ENCODE assay signal across 1 cellular context in genomic region chr7:33108931-33109757, GRCh38.
TF ChIP-seq lines count a peak whose summit lies in the region.

A gene with protein sequence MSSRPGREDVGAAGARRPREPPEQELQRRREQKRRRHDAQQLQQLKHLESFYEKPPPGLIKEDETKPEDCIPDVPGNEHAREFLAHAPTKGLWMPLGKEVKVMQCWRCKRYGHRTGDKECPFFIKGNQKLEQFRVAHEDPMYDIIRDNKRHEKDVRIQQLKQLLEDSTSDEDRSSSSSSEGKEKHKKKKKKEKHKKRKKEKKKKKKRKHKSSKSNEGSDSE (minus strand): TSS chr7:33109404. CDS start chr7:33109372, 32 bp downstream.

TF ChIP-seq in HepG2, 621 proteins besides CTCF, POLR2A, EP300 and RAD21 (continued from another document and continues in another):
- TF ChIP-seq, protein P1, sequence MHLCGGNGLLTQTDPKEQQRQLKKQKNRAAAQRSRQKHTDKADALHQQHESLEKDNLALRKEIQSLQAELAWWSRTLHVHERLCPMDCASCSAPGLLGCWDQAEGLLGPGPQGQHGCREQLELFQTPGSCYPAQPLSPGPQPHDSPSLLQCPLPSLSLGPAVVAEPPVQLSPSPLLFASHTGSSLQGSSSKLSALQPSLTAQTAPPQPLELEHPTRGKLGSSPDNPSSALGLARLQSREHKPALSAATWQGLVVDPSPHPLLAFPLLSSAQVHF (CRISPR knock-in tag; IDR thresholded peaks at IDR 0.05): no peak
- TF ChIP-seq RFX1 (IDR thresholded peaks at IDR 0.05) (no peak), PRMT3 (CRISPR knock-in tag; IDR thresholded peaks at IDR 0.05; ENCODE audit: borderline replicate concordance, low read depth) (no peak), ZNF441 (CRISPR knock-in tag; IDR thresholded peaks at IDR 0.05; ENCODE audit: borderline replicate concordance) (0 out of 2 replicates have a peak, but pooled peaks have one; percentile 35), THYN1 (CRISPR knock-in tag; IDR thresholded peaks at IDR 0.05; ENCODE audit: borderline replicate concordance, low read depth) (no peak), ZKSCAN5 (CRISPR knock-in tag; IDR thresholded peaks at IDR 0.05) (no peak), XRCC5 (optimal IDR thresholded peaks at IDR 0.05; ENCODE audit: low read length) (no peak), ZNF331 (CRISPR knock-in tag; IDR thresholded peaks at IDR 0.05) (peak; percentile 28; the same call in 1 of the 2 replicates), RFXANK (CRISPR knock-in tag; IDR thresholded peaks at IDR 0.05) (no peak), ZNF230 (CRISPR knock-in tag; IDR thresholded peaks at IDR 0.05) (no peak), CC2D1A (CRISPR knock-in tag; IDR thresholded peaks at IDR 0.05) (no peak), HNRNPLL (IDR thresholded peaks at IDR 0.05; ENCODE audit: low read depth, low read length, poor library complexity, severe bottlenecking) (peak; percentile 23), FOXP1 (IDR thresholded peaks at IDR 0.05) (no peak), FOXP1 (CRISPR knock-in tag; IDR thresholded peaks at IDR 0.05) (no peak), HHEX (CRISPR knock-in tag; IDR thresholded peaks at IDR 0.05) (no peak), FOXC1 (CRISPR knock-in tag; IDR thresholded peaks at IDR 0.05; ENCODE audit: borderline replicate concordance) (0 out of 2 replicates have a peak, but pooled peaks have one; percentile 9), ZNF160 (CRISPR knock-in tag; IDR thresholded peaks at IDR 0.05) (no peak), SRY (CRISPR knock-in tag; IDR thresholded peaks at IDR 0.05) (no peak), NPAS2 (CRISPR knock-in tag; IDR thresholded peaks at IDR 0.05; ENCODE audit: borderline replicate concordance) (no peak), NCOR1 (IDR thresholded peaks at IDR 0.05; ENCODE audit: borderline replicate concordance, low read length) (no peak), ZNF451 (CRISPR knock-in tag; IDR thresholded peaks at IDR 0.05) (no peak), ZGPAT (CRISPR knock-in tag; IDR thresholded peaks at IDR 0.05) (peak; percentile 42; the same call in 1 of the 2 replicates), ZFP1 (CRISPR knock-in tag; IDR thresholded peaks at IDR 0.05) (no peak), NFYB (CRISPR knock-in tag; IDR thresholded peaks at IDR 0.05) (no peak), ATAD3A (CRISPR knock-in tag; IDR thresholded peaks at IDR 0.05) (no peak; the same call in 1 of the 2 replicates), DNMT1 (CRISPR knock-in tag; IDR thresholded peaks at IDR 0.05) (no peak), ZNF839 (CRISPR knock-in tag; IDR thresholded peaks at IDR 0.05; ENCODE audit: borderline replicate concordance) (no peak), REXO4 (CRISPR knock-in tag; IDR thresholded peaks at IDR 0.05; ENCODE audit: borderline replicate concordance) (no peak), SMAD3 (CRISPR knock-in tag; IDR thresholded peaks at IDR 0.05) (no peak), FOXK1 (CRISPR knock-in tag; IDR thresholded peaks at IDR 0.05; ENCODE audit: borderline replicate concordance, low read depth) (no peak), ZSCAN25 (CRISPR knock-in tag; IDR thresholded peaks at IDR 0.05) (no peak; the same call in 1 of the 2 replicates), ZNF296 (CRISPR knock-in tag; conservative IDR thresholded peaks at IDR 0.05) (no peak), ZNF720 (CRISPR knock-in tag; IDR thresholded peaks at IDR 0.05) (no peak), ZNF646 (CRISPR knock-in tag; IDR thresholded peaks at IDR 0.05) (no peak), HOMEZ (CRISPR knock-in tag; IDR thresholded peaks at IDR 0.05; ENCODE audit: low read depth) (no peak), ZNF20 (CRISPR knock-in tag; IDR thresholded peaks at IDR 0.05) (no peak), ASH2L (IDR thresholded peaks at IDR 0.05; ENCODE audit: insufficient read length, low read depth, low read length) (peak; percentile 79), TARDBP (CRISPR knock-in tag; IDR thresholded peaks at IDR 0.05) (no peak), ZNF558 (CRISPR knock-in tag; IDR thresholded peaks at IDR 0.05; ENCODE audit: borderline replicate concordance) (peak; percentile 55; the same call in 1 of the 2 replicates), ZNF101 (CRISPR knock-in tag; IDR thresholded peaks at IDR 0.05; ENCODE audit: borderline replicate concordance, low read depth) (no peak), ZNF570 (CRISPR knock-in tag; IDR thresholded peaks at IDR 0.05; ENCODE audit: borderline replicate concordance) (no peak), TAF1 (CRISPR knock-in tag; IDR thresholded peaks at IDR 0.05) (peak; percentile 59; the same call in 1 of the 2 replicates), HNRNPUL1 (IDR thresholded peaks at IDR 0.05; ENCODE audit: low read depth, low read length) (no peak), ZNF709 (CRISPR knock-in tag; IDR thresholded peaks at IDR 0.05) (no peak), U2AF1 (optimal IDR thresholded peaks at IDR 0.05; ENCODE audit: low read depth, low read length) (no peak)
- TF ChIP-seq, protein P2, sequence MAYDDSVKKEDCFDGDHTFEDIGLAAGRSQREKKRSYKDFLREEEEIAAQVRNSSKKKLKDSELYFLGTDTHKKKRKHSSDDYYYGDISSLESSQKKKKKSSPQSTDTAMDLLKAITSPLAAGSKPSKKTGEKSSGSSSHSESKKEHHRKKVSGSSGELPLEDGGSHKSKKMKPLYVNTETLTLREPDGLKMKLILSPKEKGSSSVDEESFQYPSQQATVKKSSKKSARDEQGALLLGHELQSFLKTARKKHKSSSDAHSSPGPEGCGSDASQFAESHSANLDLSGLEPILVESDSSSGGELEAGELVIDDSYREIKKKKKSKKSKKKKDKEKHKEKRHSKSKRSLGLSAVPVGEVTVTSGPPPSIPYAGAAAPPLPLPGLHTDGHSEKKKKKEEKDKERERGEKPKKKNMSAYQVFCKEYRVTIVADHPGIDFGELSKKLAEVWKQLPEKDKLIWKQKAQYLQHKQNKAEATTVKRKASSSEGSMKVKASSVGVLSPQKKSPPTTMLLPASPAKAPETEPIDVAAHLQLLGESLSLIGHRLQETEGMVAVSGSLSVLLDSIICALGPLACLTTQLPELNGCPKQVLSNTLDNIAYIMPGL (CRISPR knock-in tag; IDR thresholded peaks at IDR 0.05; ENCODE audit: borderline replicate concordance in 1 of 2, low read depth in 1 of 2): peak; percentile 80 to 84; a peak in 3 of 4 replicates
- TF ChIP-seq, protein P3, sequence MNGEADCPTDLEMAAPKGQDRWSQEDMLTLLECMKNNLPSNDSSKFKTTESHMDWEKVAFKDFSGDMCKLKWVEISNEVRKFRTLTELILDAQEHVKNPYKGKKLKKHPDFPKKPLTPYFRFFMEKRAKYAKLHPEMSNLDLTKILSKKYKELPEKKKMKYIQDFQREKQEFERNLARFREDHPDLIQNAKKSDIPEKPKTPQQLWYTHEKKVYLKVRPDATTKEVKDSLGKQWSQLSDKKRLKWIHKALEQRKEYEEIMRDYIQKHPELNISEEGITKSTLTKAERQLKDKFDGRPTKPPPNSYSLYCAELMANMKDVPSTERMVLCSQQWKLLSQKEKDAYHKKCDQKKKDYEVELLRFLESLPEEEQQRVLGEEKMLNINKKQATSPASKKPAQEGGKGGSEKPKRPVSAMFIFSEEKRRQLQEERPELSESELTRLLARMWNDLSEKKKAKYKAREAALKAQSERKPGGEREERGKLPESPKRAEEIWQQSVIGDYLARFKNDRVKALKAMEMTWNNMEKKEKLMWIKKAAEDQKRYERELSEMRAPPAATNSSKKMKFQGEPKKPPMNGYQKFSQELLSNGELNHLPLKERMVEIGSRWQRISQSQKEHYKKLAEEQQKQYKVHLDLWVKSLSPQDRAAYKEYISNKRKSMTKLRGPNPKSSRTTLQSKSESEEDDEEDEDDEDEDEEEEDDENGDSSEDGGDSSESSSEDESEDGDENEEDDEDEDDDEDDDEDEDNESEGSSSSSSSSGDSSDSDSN (CRISPR knock-in tag; IDR thresholded peaks at IDR 0.05): peak; percentile 87
- TF ChIP-seq, protein P4, sequence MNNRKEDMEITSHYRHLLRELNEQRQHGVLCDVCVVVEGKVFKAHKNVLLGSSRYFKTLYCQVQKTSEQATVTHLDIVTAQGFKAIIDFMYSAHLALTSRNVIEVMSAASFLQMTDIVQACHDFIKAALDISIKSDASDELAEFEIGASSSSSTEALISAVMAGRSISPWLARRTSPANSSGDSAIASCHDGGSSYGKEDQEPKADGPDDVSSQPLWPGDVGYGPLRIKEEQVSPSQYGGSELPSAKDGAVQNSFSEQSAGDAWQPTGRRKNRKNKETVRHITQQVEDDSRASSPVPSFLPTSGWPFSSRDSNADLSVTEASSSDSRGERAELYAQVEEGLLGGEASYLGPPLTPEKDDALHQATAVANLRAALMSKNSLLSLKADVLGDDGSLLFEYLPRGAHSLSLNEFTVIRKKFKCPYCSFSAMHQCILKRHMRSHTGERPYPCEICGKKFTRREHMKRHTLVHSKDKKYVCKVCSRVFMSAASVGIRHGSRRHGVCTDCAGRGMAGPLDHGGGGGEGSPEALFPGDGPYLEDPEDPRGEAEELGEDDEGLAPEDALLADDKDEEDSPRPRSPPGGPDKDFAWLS (CRISPR knock-in tag; IDR thresholded peaks at IDR 0.05; ENCODE audit: borderline replicate concordance): no peak
- TF ChIP-seq, protein P5, sequence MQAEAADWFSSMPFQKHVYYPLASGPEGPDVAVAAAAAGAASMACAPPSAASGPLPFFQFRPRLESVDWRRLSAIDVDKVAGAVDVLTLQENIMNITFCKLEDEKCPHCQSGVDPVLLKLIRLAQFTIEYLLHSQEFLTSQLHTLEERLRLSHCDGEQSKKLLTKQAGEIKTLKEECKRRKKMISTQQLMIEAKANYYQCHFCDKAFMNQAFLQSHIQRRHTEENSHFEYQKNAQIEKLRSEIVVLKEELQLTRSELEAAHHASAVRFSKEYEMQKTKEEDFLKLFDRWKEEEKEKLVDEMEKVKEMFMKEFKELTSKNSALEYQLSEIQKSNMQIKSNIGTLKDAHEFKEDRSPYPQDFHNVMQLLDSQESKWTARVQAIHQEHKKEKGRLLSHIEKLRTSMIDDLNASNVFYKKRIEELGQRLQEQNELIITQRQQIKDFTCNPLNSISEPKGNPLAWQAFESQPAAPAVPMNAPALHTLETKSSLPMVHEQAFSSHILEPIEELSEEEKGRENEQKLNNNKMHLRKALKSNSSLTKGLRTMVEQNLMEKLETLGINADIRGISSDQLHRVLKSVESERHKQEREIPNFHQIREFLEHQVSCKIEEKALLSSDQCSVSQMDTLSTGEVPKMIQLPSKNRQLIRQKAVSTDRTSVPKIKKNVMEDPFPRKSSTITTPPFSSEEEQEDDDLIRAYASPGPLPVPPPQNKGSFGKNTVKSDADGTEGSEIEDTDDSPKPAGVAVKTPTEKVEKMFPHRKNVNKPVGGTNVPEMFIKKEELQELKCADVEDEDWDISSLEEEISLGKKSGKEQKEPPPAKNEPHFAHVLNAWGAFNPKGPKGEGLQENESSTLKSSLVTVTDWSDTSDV (CRISPR knock-in tag; IDR thresholded peaks at IDR 0.05): no peak
